ENCODE assay signal across 10 cellular contexts in genomic region chr4:101102114-101102752, GRCh38.
A peak's percentile ranks its signal among the peaks of the same experiment; 100 is the strongest.
DNase-seq lines count a peak whose midpoint lies in the region; ATAC-seq and TF ChIP-seq lines count a peak whose summit lies in the region.
"Had no signal": no experiment of that assay in that cellular context is flagged by ENCODE, and none has a peak within 500 bp of the region (broad histone marks: within the 10 kb centered on the region; RNA-seq: fewer than 3 reads in every experiment).

No MANE protein-coding gene starts in this region.

- H3K27me3 Mint-ChIP-seq in nephron (ENCODE audit: low read depth), result no peaks in the 10 kb centered on the region

- ATAC-seq in GM18505 (IDR thresholded peaks at IDR 0.05; ENCODE audit: unreplicated experiment) (no peak), HG03460 (IDR thresholded peaks at IDR 0.05; ENCODE audit: unreplicated experiment) (no peak), GM18511 (IDR thresholded peaks at IDR 0.05; ENCODE audit: unreplicated experiment) (no peak)

- H3K27ac Mint-ChIP-seq in nephron, result peak overlapping the region; percentile 19 to 81 (median 22)

- H3K4me3 Mint-ChIP-seq in nephron, result no peak overlapping the region

- H3K4me1 Mint-ChIP-seq in nephron, result peaks cover 36% of the 10 kb centered on the region

- no peak for TF ChIP-seq CTCF in choroid plexus epithelial cell (conservative IDR thresholded peaks at IDR 0.05; ENCODE audit: low read depth, low read length)
- no peak for TF ChIP-seq CTCF in nephron (IDR thresholded peaks at IDR 0.05; ENCODE audit: unreplicated experiment in 3 of 3)

- H3K4me3 ChIP-seq in choroid plexus epithelial cell (ENCODE audit: low read depth, low read length), result no peak overlapping the region

- peaks cover 8% of the 10 kb centered on the region for H3K36me3 Mint-ChIP-seq in nephron (ENCODE audit: low read depth)

- H3K9me3 Mint-ChIP-seq in nephron, result no peaks in the 10 kb centered on the region

- peak; percentile 66 for DNase-seq in AG20443 (ENCODE audit: low spot score)
- peak; percentile 10 for DNase-seq in NCI-H1105 (lab: John Stamatoyannopoulos, UW)
- peak; percentile 94 for DNase-seq in choroid plexus epithelial cell (ENCODE audit: low read depth)
- DNase-seq in T-helper 1 cell, result no peak
- DNase-seq: activated CD4-positive, alpha-beta T cell treated with anti-CD3 and anti-CD28 coated beads, Interleukin-2, amount 50 U/mL, for 1 hour; NCI-H2107 had no signal

- TF ChIP-seq POLR2A in GM18505 (IDR thresholded peaks at IDR 0.05; ENCODE audit: borderline replicate concordance, extremely low read depth, insufficient read depth, insufficient read length), result no peak

Comparison
In these comparisons a context has a peak if more than half of its experiments do, and no peak if none do; other contexts are left out.
1. DNase-seq: peak in AG20443 (single experiment), NCI-H1105 (single experiment) and choroid plexus epithelial cell (single experiment); none in T-helper 1 cell (0 of 5).